In the genomic region with DNA sequence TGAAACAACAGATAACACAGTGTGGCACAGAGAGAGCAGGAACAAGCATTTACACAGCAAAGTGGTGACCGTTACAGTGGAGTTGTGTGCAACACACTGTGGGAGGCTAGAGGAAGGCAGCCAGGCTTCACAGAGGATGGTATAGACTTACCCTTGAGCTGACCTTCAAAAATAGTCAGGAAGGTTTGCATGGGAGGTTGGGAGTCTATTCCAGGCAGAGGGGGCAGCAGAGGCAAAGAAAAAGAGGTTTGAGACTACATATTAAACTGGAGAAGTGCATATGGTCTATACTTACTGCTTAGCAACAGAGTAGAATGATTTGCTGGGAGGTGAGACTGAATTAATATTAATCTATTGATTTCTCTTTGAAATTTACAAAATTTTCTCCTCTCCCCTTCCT, we compare ENCODE assay signal across 12 cellular contexts. TPM values are rescaled to one million over a fixed set of nuclear protein-coding genes. Genes with fewer than 3 reads are reported as not detected.
DNase-seq lines count a peak whose midpoint lies in the region; FAIRE-seq and TF ChIP-seq lines count a peak whose summit lies in the region.
"Not testable (repeated sequence)": the region's sequence is repeated elsewhere in the genome, so short reads cannot be mapped to it uniquely, and the experiment has no call there.
"Had no signal": no experiment of that assay in that cellular context is flagged by ENCODE, and none has a peak within 500 bp of the region (broad histone marks: within the 10 kb centered on the region; RNA-seq: fewer than 3 reads in every experiment).

No MANE protein-coding gene starts in this region.

- not testable (repeated sequence) for H3K4me1 ChIP-seq in mesendoderm (ENCODE audit: control insufficient read depth, low read depth, low read length)

- not testable (repeated sequence) for H2BK120ac ChIP-seq in mesendoderm (ENCODE audit: low read depth, low read length)

- no CpG with 5 or more reads among the region's 1 CpG for WGBS in mesendoderm (ENCODE audit: extremely low coverage, insufficient coverage, low lambda C conversion rate)

- H4K8ac ChIP-seq in mesendoderm (ENCODE audit: low read depth, low read length): not testable (repeated sequence)

- H3K79me2 ChIP-seq in mesendoderm (ENCODE audit: control insufficient read depth, insufficient read depth, low read length): not testable (repeated sequence)

- H4K5ac ChIP-seq in mesendoderm (ENCODE audit: low read length): not testable (repeated sequence)

- peak; percentile 88 for FAIRE-seq in urothelium cell line (lab: Jason Lieb, UNC)

- H3K23ac ChIP-seq in mesendoderm (ENCODE audit: low read length): not testable (repeated sequence)

- not testable (repeated sequence) for H3K36me3 ChIP-seq in mesendoderm (ENCODE audit: control insufficient read depth, insufficient read depth, low read length)

- H3K9ac ChIP-seq in mesendoderm (ENCODE audit: low read length): not testable (repeated sequence)

- not testable (repeated sequence) for H3K18ac ChIP-seq in mesendoderm (ENCODE audit: low read length)

- DNase-seq in HT1080 (ENCODE audit: low read depth): peak; percentile 7
- DNase-seq in OCI-M1 (lab: John Stamatoyannopoulos, UW): peak; percentile 40
- not testable (repeated sequence) for DNase-seq in epithelial cell of proximal tubule (ENCODE audit: low read depth); urothelium cell line (ENCODE audit: low spot score)
- peak; percentile 55 for DNase-seq in islet precursor cell
- peak; percentile 63 for DNase-seq in mesendoderm

- H3K56ac ChIP-seq in mesendoderm (ENCODE audit: low read length): not testable (repeated sequence)

- H2BK15ac ChIP-seq in mesendoderm (replicated peaks; ENCODE audit: low read depth): not testable (repeated sequence)

- H3K27ac ChIP-seq in C4-2B; VCaP; mesendoderm (ENCODE audit: low read depth, low read length): not testable (repeated sequence)

- H3K4me2 ChIP-seq in mesendoderm (ENCODE audit: low read length): not testable (repeated sequence)

- not testable (repeated sequence) for H3K79me1 ChIP-seq in mesendoderm (ENCODE audit: low read length)

- not testable (repeated sequence) for H3K4me3 ChIP-seq in epithelial cell of proximal tubule (ENCODE audit: low read depth, low read length); mesendoderm (ENCODE audit: low read length)

- not testable (repeated sequence) for H2BK5ac ChIP-seq in mesendoderm (ENCODE audit: low read length)

- 0 out of 2 replicates have a peak, but pooled peaks have one; percentile 14 for TF ChIP-seq CTCF in C4-2B (conservative IDR thresholded peaks at IDR 0.05)
- peak; percentile 44 for TF ChIP-seq CTCF in VCaP (conservative IDR thresholded peaks at IDR 0.05)
- TF ChIP-seq CTCF in epithelial cell of proximal tubule (conservative IDR thresholded peaks at IDR 0.05; ENCODE audit: low read depth, low read length): peak; percentile 13

- H2AK5ac ChIP-seq in mesendoderm (ENCODE audit: low read length): not testable (repeated sequence)

- not testable (repeated sequence) for H3K4ac ChIP-seq in mesendoderm (ENCODE audit: low read depth, low read length)

- not testable (repeated sequence) for H3K27me3 ChIP-seq in mesendoderm (ENCODE audit: insufficient read depth, low read length, poor library complexity)

RNA-seq across cellular contexts. Expression of gene FOLH1, which starts 22.1 kb away (rescaled TPM):
- total RNA-seq in HT1080 (2014; rRNA removed; shearing (Covaris generic)): 0.20 and 0.40 TPM in 2 replicates
- 0.60 and 2.5 TPM in 2 replicates for polyA plus RNA-seq in HT1080 (2015; cell fraction: cytosol; rRNA removed)
- polyA plus RNA-seq in HT1080 (2015; cell fraction: nucleus; rRNA removed): 2.6 and 3.9 TPM in 2 replicates
- total RNA-seq in epithelial cell of proximal tubule: not detected in 2 replicates
- 0.17 TPM for polyA plus RNA-seq in mesendoderm (2013, experiment 1 of 2)
- polyA plus RNA-seq in mesendoderm (2013, experiment 2 of 2): 0.11 TPM
- total RNA-seq: A172, K562, M059J, PC-9 had no signal
- polyA plus RNA-seq: K562 had no signal
